ENCODE assay signal across 8 cellular contexts in genomic region chr6:10722820-10723651, GRCh38. TPM values are rescaled to one million over a fixed set of nuclear protein-coding genes. Genes with fewer than 3 reads are reported as not detected.
DNase-seq lines count a peak whose midpoint lies in the region; ATAC-seq and TF ChIP-seq lines count a peak whose summit lies in the region.

Gene TMEM14C (plus strand): TSS chr6:10723070. CDS start chr6:10724614, 1,544 bp downstream.

- H3K4me1 ChIP-seq in thymus (ENCODE audit: control insufficient read depth, insufficient read depth, low read length) = peaks cover 9% of the 10 kb centered on the region

- H3K36me3 Mint-ChIP-seq in activated naive CD8-positive, alpha-beta T cell treated with anti-CD3 and anti-CD28 coated beads for 36 hours = peaks cover 24% of the 10 kb centered on the region
- H3K36me3 Mint-ChIP-seq in glutamatergic neuron (ENCODE audit: unreplicated experiment) (peaks cover 4% of the 10 kb centered on the region), osteocyte (ENCODE audit: unreplicated experiment) (peaks cover 16% of the 10 kb centered on the region)

- H3K27ac Mint-ChIP-seq in activated naive CD8-positive, alpha-beta T cell treated with anti-CD3 and anti-CD28 coated beads for 36 hours = peak within 1 kb of the TSS; percentile 90
- peak within 1 kb of the TSS; percentile 95 for H3K27ac Mint-ChIP-seq in glutamatergic neuron (ENCODE audit: unreplicated experiment)
- peak within 1 kb of the TSS; percentile 98 for H3K27ac Mint-ChIP-seq in osteocyte (ENCODE audit: unreplicated experiment)

- H3K4me1 Mint-ChIP-seq in activated naive CD8-positive, alpha-beta T cell treated with anti-CD3 and anti-CD28 coated beads for 36 hours = peaks cover 39% of the 10 kb centered on the region
- peaks cover 12% of the 10 kb centered on the region for H3K4me1 Mint-ChIP-seq in glutamatergic neuron (ENCODE audit: low read depth, unreplicated experiment)
- H3K4me1 Mint-ChIP-seq in osteocyte (ENCODE audit: unreplicated experiment) = peaks cover 32% of the 10 kb centered on the region

- H3K27me3 Mint-ChIP-seq in activated naive CD8-positive, alpha-beta T cell treated with anti-CD3 and anti-CD28 coated beads for 36 hours = no peaks in the 10 kb centered on the region
- H3K27me3 Mint-ChIP-seq in glutamatergic neuron (ENCODE audit: unreplicated experiment) (peaks cover 6% of the 10 kb centered on the region), osteocyte (ENCODE audit: unreplicated experiment) (no peaks in the 10 kb centered on the region)

- peak within 1 kb of the TSS; percentile 76 for H3K4me3 ChIP-seq in GM06990 (replicated peaks; ENCODE audit: low read depth, low read length)
- peak within 1 kb of the TSS; percentile 59 for H3K4me3 ChIP-seq in thymus (ENCODE audit: low read length)

- peak within 1 kb of the TSS; percentile 86 for H3K27ac ChIP-seq in thymus (ENCODE audit: low read depth)

- peak; percentile 94 for DNase-seq in GM06990 (ENCODE audit: extremely low read depth, insufficient read length)
- peak; percentile 84 for DNase-seq in NCI-H1092 (lab: John Stamatoyannopoulos, UW)
- peak; percentile 94 for DNase-seq in SKM-1 treated with dmso at 0.1 percent for 144 hours (lab: John Stamatoyannopoulos, UW; ENCODE audit: unreplicated experiment)
- DNase-seq in activated naive CD8-positive, alpha-beta T cell treated with anti-CD3 and anti-CD28 coated beads for 36 hours = peak; percentile 90
- peak; percentile 98 for DNase-seq in glutamatergic neuron
- DNase-seq in osteocyte (ENCODE audit: extremely low spot score, unreplicated experiment) = peak; percentile 99

- no peaks in the 10 kb centered on the region for H3K9me3 ChIP-seq in thymus (ENCODE audit: control insufficient read depth)

- peak within 1 kb of the TSS; percentile 91 for H3K4me3 Mint-ChIP-seq in activated naive CD8-positive, alpha-beta T cell treated with anti-CD3 and anti-CD28 coated beads for 36 hours
- H3K4me3 Mint-ChIP-seq in glutamatergic neuron (ENCODE audit: unreplicated experiment) (peak within 1 kb of the TSS; percentile 97), osteocyte (ENCODE audit: unreplicated experiment) (peak within 1 kb of the TSS; percentile 98)

- H3K9me3 Mint-ChIP-seq in activated naive CD8-positive, alpha-beta T cell treated with anti-CD3 and anti-CD28 coated beads for 36 hours = peaks cover 12% of the 10 kb centered on the region
- H3K9me3 Mint-ChIP-seq in glutamatergic neuron (ENCODE audit: unreplicated experiment) (peaks cover 8% of the 10 kb centered on the region), osteocyte (ENCODE audit: unreplicated experiment) (peaks cover 3% of the 10 kb centered on the region)

- under 1% methylated on average over 56 of the region's 56 CpGs for WGBS in thymus

- H3K27me3 ChIP-seq in GM06990 (replicated peaks; ENCODE audit: control insufficient read depth, insufficient read depth, low read length) (no peaks in the 10 kb centered on the region), thymus (ENCODE audit: control insufficient read depth, insufficient read depth) (no peaks in the 10 kb centered on the region)

- H3K36me3 ChIP-seq in GM06990 (ENCODE audit: control insufficient read depth, insufficient read depth, low read length) (no peaks in the 10 kb centered on the region; the same call in 1 of the 2 replicates), thymus (ENCODE audit: control insufficient read depth, insufficient read depth) (peaks cover 5% of the 10 kb centered on the region)

- peak; percentile 94 for ATAC-seq in HG02588 (IDR thresholded peaks at IDR 0.05; ENCODE audit: unreplicated experiment)

- TF ChIP-seq CTCF in GM06990 (IDR thresholded peaks at IDR 0.05; ENCODE audit: insufficient read depth, low read length, poor library complexity, severe bottlenecking) (no peak), glutamatergic neuron (IDR thresholded peaks at IDR 0.05; ENCODE audit: partially characterized antibody, unreplicated experiment) (no peak), osteocyte (IDR thresholded peaks at IDR 0.05) (no peak)

RNA-seq across cellular contexts. Expression of gene TMEM14C, which starts in this region (rescaled TPM):
- 10 to 100 TPM; 67.0 to 70.7 TPM for total RNA-seq in activated naive CD8-positive, alpha-beta T cell treated with anti-CD3 and anti-CD28 coated beads for 36 hours
- total RNA-seq in glutamatergic neuron (ENCODE audit: unreplicated experiment) (85.0 TPM), osteocyte (121 and 122 TPM in 2 replicates)
- 178 TPM for polyA plus RNA-seq in thymus

Comparison
In these comparisons a context has a peak if more than half of its experiments do, and no peak if none do; other contexts are left out.
1. Peak in every context shown above with its lines: DNase-seq, ATAC-seq, H3K4me3 ChIP-seq and H3K27ac ChIP-seq.